In the genomic region with DNA sequence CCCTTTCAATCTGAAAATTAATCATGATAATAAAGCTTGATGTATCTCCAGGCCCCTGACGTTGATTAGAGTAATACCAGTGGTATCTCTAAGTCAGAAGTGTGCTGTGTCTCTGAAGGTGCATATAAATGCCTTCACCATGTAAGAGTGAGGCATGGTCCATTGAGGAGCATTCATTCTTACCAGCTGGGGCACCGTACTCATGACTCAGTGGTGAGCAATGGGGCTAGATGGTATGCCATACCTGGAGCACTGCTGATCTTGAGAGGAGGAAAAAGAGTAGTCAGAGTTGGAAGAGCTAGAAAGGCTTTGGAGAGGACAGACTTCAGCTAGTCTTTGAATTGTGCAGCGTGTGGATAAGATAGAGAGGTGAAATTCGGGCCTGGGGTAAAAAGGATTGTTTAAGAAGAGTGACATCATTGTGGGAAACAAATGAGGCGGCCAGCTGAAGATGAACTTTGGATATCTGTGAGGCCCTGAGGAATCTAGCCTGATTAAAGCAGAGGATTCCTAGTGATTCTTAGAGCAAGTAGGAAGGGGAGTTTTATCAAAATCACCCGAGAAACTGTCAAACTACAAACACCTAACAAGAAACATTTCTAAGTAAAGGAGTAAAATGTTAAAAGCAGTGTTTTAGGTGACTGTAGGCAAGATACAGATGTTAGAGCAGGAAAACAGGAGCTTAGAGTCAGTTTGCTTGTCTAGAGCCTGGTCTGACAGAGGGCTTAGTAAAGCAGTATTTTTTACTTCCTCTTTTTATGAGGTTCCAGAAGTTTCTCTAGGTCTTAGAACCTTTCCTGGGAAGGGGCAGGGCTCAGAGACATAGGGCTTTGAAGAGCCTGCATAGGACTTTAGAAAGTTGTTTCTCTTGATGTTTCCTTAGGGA, we compare ENCODE assay signal across 8 cellular contexts. TPM values are rescaled to one million over a fixed set of nuclear protein-coding genes. Genes with fewer than 3 reads are reported as not detected.
DNase-seq lines count a peak whose midpoint lies in the region; ATAC-seq and TF ChIP-seq lines count a peak whose summit lies in the region.

No MANE protein-coding gene starts in this region.

- TF ChIP-seq CTCF in left ventricle myocardium inferior (IDR thresholded peaks at IDR 0.05; ENCODE audit: borderline replicate concordance) (no peak), PC-3 (conservative IDR thresholded peaks at IDR 0.05; ENCODE audit: low read depth, low read length) (no peak), upper lobe of right lung (IDR thresholded peaks at IDR 0.05) (no peak)

- H2AFZ ChIP-seq in PC-3 (ENCODE audit: low read length) = no peak overlapping the region

- H3K9me3 ChIP-seq in left ventricle myocardium inferior (replicated peaks) = no peaks in the 10 kb centered on the region
- no peaks in the 10 kb centered on the region for H3K9me3 ChIP-seq in PC-3 (ENCODE audit: low read length)
- H3K9me3 ChIP-seq in upper lobe of right lung = no peaks in the 10 kb centered on the region

- peak overlapping the region; percentile 59 for H3K4me2 ChIP-seq in PC-3 (ENCODE audit: low read length)

- H3K9me2 ChIP-seq in PC-3 (replicated peaks; ENCODE audit: low read length) = no peaks in the 10 kb centered on the region

- H3K79me2 ChIP-seq in PC-3 (ENCODE audit: low read length) = peaks cover 98% of the 10 kb centered on the region

- H3K27me3 ChIP-seq in left ventricle myocardium inferior (ENCODE audit: low read depth) (no peaks in the 10 kb centered on the region), PC-3 (ENCODE audit: low read length) (no peaks in the 10 kb centered on the region), upper lobe of right lung (no peaks in the 10 kb centered on the region)

- H3K27ac ChIP-seq in left ventricle myocardium inferior (replicated peaks) (peak overlapping the region; percentile 13), PC-3 (ENCODE audit: low read length) (peak overlapping the region; percentile 49), upper lobe of right lung (peak overlapping the region; percentile 48)

- H3F3A ChIP-seq in PC-3 (ENCODE audit: low read length, unreplicated experiment) = no peaks in the 10 kb centered on the region

- H4K20me1 ChIP-seq in PC-3 (ENCODE audit: low read length) = peaks cover 12% of the 10 kb centered on the region; the same call in 1 of the 2 replicates

- CTCF ChIA-PET in PC-3 (lab: Charles Lee) = interaction anchor here (0.6 kb wide), 1 partner anchor 66 kb away, joined by 3 read pairs; no protein-coding TSS in a partner anchor

- no peak for DNase-seq in left ventricle myocardium inferior
- no peak for DNase-seq in left ventricle myocardium superior
- DNase-seq in PC-3 = peak; percentile 82
- DNase-seq in germinal center (ENCODE audit: low spot score) = peak; percentile 15
- no peak for DNase-seq in upper lobe of right lung
- DNase-seq in effector CD8-positive, alpha-beta T cell (lab: John Stamatoyannopoulos, UW) = no peak
- DNase-seq in effector CD4-positive, alpha-beta T cell = no peak

- intact Hi-C loops in left ventricle myocardium inferior (cut with micrococcal nuclease) = no loop called here
- intact Hi-C loops in left ventricle myocardium superior (cut with micrococcal nuclease) = no loop called here
- intact Hi-C loops in PC-3 (cut with micrococcal nuclease) = no loop called here
- intact Hi-C loops in upper lobe of right lung (cut with DNase I) = no loop called here

- H3K4me1 ChIP-seq in left ventricle myocardium inferior = peaks cover 94% of the 10 kb centered on the region
- peaks cover 54% of the 10 kb centered on the region for H3K4me1 ChIP-seq in PC-3 (ENCODE audit: insufficient read depth, low read length)
- H3K4me1 ChIP-seq in upper lobe of right lung = peaks cover 89% of the 10 kb centered on the region

- H3K36me3 ChIP-seq in left ventricle myocardium inferior (no peaks in the 10 kb centered on the region), PC-3 (ENCODE audit: low read depth, low read length) (no peaks in the 10 kb centered on the region), upper lobe of right lung (no peaks in the 10 kb centered on the region)

- BruUV-seq in PC-3 (replicated peaks; lab: Mats Ljungman, UMichigan) = no TSS peak

- H3K4me3 ChIP-seq in left ventricle myocardium inferior (no peak overlapping the region), PC-3 (ENCODE audit: low read length) (no peak overlapping the region), upper lobe of right lung (no peak overlapping the region)

- no peak overlapping the region for H3K9ac ChIP-seq in PC-3 (ENCODE audit: low read length)

- ATAC-seq in left ventricle myocardium superior (no peak), PC-3 (peak; percentile 56), upper lobe of right lung (peak; percentile 44), GM21528 (IDR thresholded peaks at IDR 0.05; ENCODE audit: low FRiP score, unreplicated experiment) (no peak)

- POLR2A ChIA-PET in PC-3 (lab: Charles Lee; ENCODE audit: unreplicated experiment) = interaction anchor here (0.5 to 0.6 kb wide), 2 partner anchors 13 to 71 kb away, joined by 3 to 7 read pairs; no protein-coding TSS in a partner anchor

RNA-seq across cellular contexts. Expression of gene TMOD3, which starts 13.6 kb away (rescaled TPM):
- 30.9 TPM for total RNA-seq in left ventricle myocardium inferior
- 19.9 TPM for total RNA-seq in left ventricle myocardium superior
- total RNA-seq in PC-3 (2014; rRNA removed) = 35.5 and 43.9 TPM in 2 replicates
- 78.4 TPM for total RNA-seq in upper lobe of right lung

Comparison
In these comparisons a context has a peak if more than half of its experiments do, and no peak if none do; other contexts are left out.
1. DNase-seq: peak in PC-3 (single experiment) and germinal center (single experiment); none in left ventricle myocardium inferior (single experiment), left ventricle myocardium superior (single experiment), upper lobe of right lung (single experiment), effector CD8-positive, alpha-beta T cell (single experiment) and effector CD4-positive, alpha-beta T cell (single experiment).
2. ATAC-seq: peak in PC-3 (single experiment) and upper lobe of right lung (single experiment); none in left ventricle myocardium superior (single experiment) and GM21528 (single experiment).
3. Peak in every context shown above with its lines, with median percentiles within 50 percentile points of each other: H3K27ac ChIP-seq.